In the genomic region with DNA sequence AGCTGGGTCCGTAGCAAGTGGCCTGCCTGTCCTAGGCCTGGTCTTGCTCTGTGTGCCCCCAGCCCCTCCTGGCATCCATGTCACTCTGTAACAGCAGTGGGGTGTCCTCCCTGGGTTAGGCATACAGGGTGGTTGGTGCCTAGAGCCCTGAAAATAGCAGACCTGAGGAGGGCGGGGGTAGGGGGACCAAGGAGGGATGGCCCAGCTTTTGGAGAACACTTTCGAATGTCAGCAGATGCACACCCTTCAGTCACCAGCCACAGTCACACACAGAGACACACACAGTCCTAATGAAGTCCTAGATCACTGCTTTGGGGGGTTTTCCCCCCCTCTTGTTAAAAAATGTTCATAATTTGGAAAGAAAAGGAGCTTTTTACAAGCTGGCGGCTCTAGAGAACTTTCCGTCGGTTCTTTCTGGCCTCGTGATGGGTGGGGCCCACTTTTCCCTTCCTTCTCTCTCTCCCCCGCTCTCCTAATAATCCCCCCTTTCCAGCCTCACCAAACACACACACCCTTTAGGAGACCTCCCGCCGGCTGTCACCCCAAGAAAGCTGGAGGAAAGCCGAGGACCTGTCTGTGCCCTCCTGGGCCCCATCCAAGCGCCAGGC, we compare ENCODE assay signal across 12 cellular contexts. TPM values are rescaled to one million over a fixed set of nuclear protein-coding genes. Genes with fewer than 3 reads are reported as not detected.
DNase-seq lines count a peak whose midpoint lies in the region; ATAC-seq, FAIRE-seq and TF ChIP-seq lines count a peak whose summit lies in the region.
"Had no signal": no experiment of that assay in that cellular context is flagged by ENCODE, and none has a peak within 500 bp of the region (broad histone marks: within the 10 kb centered on the region; RNA-seq: fewer than 3 reads in every experiment).

No MANE protein-coding gene starts in this region.

- ATAC-seq in gastrocnemius medialis (no peak), HG03565 (IDR thresholded peaks at IDR 0.05; ENCODE audit: unreplicated experiment) (no peak)
- ATAC-seq: activated CD8-positive, alpha-beta T cell treated with anti-CD3 and anti-CD28 coated beads, Interleukin-2, amount 10 ng/mL, durations not matched to agents 7 days and 5 days; activated naive CD8-positive, alpha-beta T cell treated with anti-CD3 and anti-CD28 coated beads, Interleukin-2, amount 50 U/mL, for 24 hours had no signal

- H3K36me3 Mint-ChIP-seq in astrocyte (ENCODE audit: low read depth, unreplicated experiment): no peaks in the 10 kb centered on the region

- H3K4me1 Mint-ChIP-seq in astrocyte (ENCODE audit: low read depth, unreplicated experiment): peaks cover 50% of the 10 kb centered on the region

- in situ Hi-C loops in gastrocnemius medialis (cut with MboI; ENCODE audit: low sequenced_read_pairs in 4 of 4): no loop called here

- intact Hi-C loops in gastrocnemius medialis (cut with DNase I; ENCODE audit: low total_unique reads): no loop called here

- no peak for FAIRE-seq in astrocyte (lab: Jason Lieb, UNC)
- FAIRE-seq in keratinocyte (lab: Jason Lieb, UNC): no peak

- no peak for TF ChIP-seq POLR2A in gastrocnemius medialis (IDR thresholded peaks at IDR 0.05)

- H3K4me2 ChIP-seq in BLaER1: peak overlapping the region; percentile 71
- peak overlapping the region; percentile 87 for H3K4me2 ChIP-seq in astrocyte (ENCODE audit: low read length)
- peak overlapping the region; percentile 58 for H3K4me2 ChIP-seq in keratinocyte (ENCODE audit: control insufficient read depth, extremely low read depth, insufficient read depth, low read depth, low read length)

- TF ChIP-seq CTCF in astrocyte (IDR thresholded peaks at IDR 0.05; ENCODE audit: insufficient read depth, low read depth, low read length) (no peak), keratinocyte (optimal IDR thresholded peaks at IDR 0.05 in 1 of 3, IDR thresholded peaks at IDR 0.05 in 1 of 3, conservative IDR thresholded peaks at IDR 0.05 in 1 of 3; ENCODE audit: extremely low read depth in 1 of 3, insufficient read depth in 2 of 3, low read length in 3 of 3) (no peak), gastrocnemius medialis (IDR thresholded peaks at IDR 0.05 in 4 of 5, conservative IDR thresholded peaks at IDR 0.05 in 1 of 5) (no peak)

- H4K20me1 ChIP-seq in BLaER1 (peaks cover 99% of the 10 kb centered on the region), astrocyte (ENCODE audit: insufficient read depth, low read length) (peaks cover 23% of the 10 kb centered on the region), keratinocyte (ENCODE audit: control insufficient read depth, extremely low read depth, insufficient read depth, low read length) (peaks cover 4% of the 10 kb centered on the region)

- H3K4me3 Mint-ChIP-seq in astrocyte (ENCODE audit: unreplicated experiment): no peak overlapping the region
- H3K4me3 Mint-ChIP-seq: activated CD8-positive, alpha-beta T cell treated with anti-CD3 and anti-CD28 coated beads, Interleukin-2, amount 10 ng/mL, durations not matched to agents 7 days and 5 days; activated naive CD8-positive, alpha-beta T cell treated with anti-CD3 and anti-CD28 coated beads, Interleukin-2, amount 50 U/mL, for 24 hours had no signal

- H3K27ac Mint-ChIP-seq in astrocyte (ENCODE audit: unreplicated experiment): peak overlapping the region; percentile 87
- H3K27ac Mint-ChIP-seq: activated CD8-positive, alpha-beta T cell treated with anti-CD3 and anti-CD28 coated beads, Interleukin-2, amount 10 ng/mL, durations not matched to agents 7 days and 5 days; activated naive CD8-positive, alpha-beta T cell treated with anti-CD3 and anti-CD28 coated beads, Interleukin-2, amount 50 U/mL, for 24 hours had no signal

- DNase-seq in astrocyte (ENCODE audit: low read depth): no peak
- DNase-seq in keratinocyte (ENCODE audit: low read depth, low spot score): no peak
- DNase-seq in gastrocnemius medialis: no peak
- DNase-seq in NCI-H1694 treated with DMSO at 0.1 percent for 48 hours (lab: John Stamatoyannopoulos, UW): no peak
- DNase-seq in NCI-H2196 treated with DMSO at 0.1 percent for 48 hours (lab: John Stamatoyannopoulos, UW; ENCODE audit: unreplicated experiment): no peak
- no peak for DNase-seq in KG1 (lab: John Stamatoyannopoulos, UW)
- DNase-seq: activated CD8-positive, alpha-beta T cell treated with anti-CD3 and anti-CD28 coated beads, Interleukin-2, amount 10 ng/mL, durations not matched to agents 7 days and 5 days; activated naive CD8-positive, alpha-beta T cell treated with anti-CD3 and anti-CD28 coated beads, Interleukin-2, amount 50 U/mL, for 24 hours had no signal

- H3K4me1 ChIP-seq in BLaER1 (peaks cover 85% of the 10 kb centered on the region), astrocyte (ENCODE audit: insufficient read depth, low read length) (peaks cover 75% of the 10 kb centered on the region), keratinocyte (ENCODE audit: control insufficient read depth, extremely low read depth, insufficient read depth, low read length) (peaks cover 71% of the 10 kb centered on the region), gastrocnemius medialis (peaks cover 98 to 99% of the 10 kb centered on the region in 2 donors)

- no peaks in the 10 kb centered on the region for H3K9me3 Mint-ChIP-seq in astrocyte (ENCODE audit: unreplicated experiment)
- H3K9me3 Mint-ChIP-seq: activated naive CD8-positive, alpha-beta T cell treated with anti-CD3 and anti-CD28 coated beads, Interleukin-2, amount 50 U/mL, for 24 hours had no signal

- H3K27ac ChIP-seq in BLaER1 (peak overlapping the region; percentile 51; the same call in 1 of the 2 replicates), astrocyte (ENCODE audit: low read depth, low read length) (peak overlapping the region; percentile 98), keratinocyte (ENCODE audit: control insufficient read depth, insufficient read depth, low read length) (peak overlapping the region; percentile 68), gastrocnemius medialis (peak overlapping the region; percentile 92 to 100 (median 96))

- H3K79me2 ChIP-seq in astrocyte (ENCODE audit: insufficient read depth, low read length) (peaks cover 71% of the 10 kb centered on the region), keratinocyte (ENCODE audit: control insufficient read depth, insufficient read depth, low read length) (peaks cover 22% of the 10 kb centered on the region)

- dilution Hi-C loops in keratinocyte (cut with MboI; ENCODE audit: extremely low pct_ligation_motif_present, low sequenced_read_pairs): no loop called here

- no peak overlapping the region for H2AFZ ChIP-seq in astrocyte (ENCODE audit: low read depth, low read length)
- no peak overlapping the region for H2AFZ ChIP-seq in keratinocyte (ENCODE audit: control insufficient read depth, low read length)

- peaks cover 7% of the 10 kb centered on the region for H3K9me1 ChIP-seq in keratinocyte (ENCODE audit: control insufficient read depth, extremely low read depth, insufficient read depth, low read length)

- H3K27me3 ChIP-seq in BLaER1 (no peaks in the 10 kb centered on the region), astrocyte (ENCODE audit: insufficient read depth, low read length) (no peaks in the 10 kb centered on the region), keratinocyte (ENCODE audit: control insufficient read depth, extremely low read depth, insufficient read depth, low read length) (no peaks in the 10 kb centered on the region), gastrocnemius medialis (no peaks in the 10 kb centered on the region)
- H3K27me3 ChIP-seq: BE2C had no signal

- H3K36me3 ChIP-seq in BLaER1 (peaks cover 10% of the 10 kb centered on the region; the same call in 1 of the 2 replicates), astrocyte (ENCODE audit: insufficient read depth, low read length) (no peaks in the 10 kb centered on the region), keratinocyte (ENCODE audit: control insufficient read depth in 2 of 2, extremely low read depth in 1 of 2, insufficient read depth in 2 of 2, low read length in 2 of 2) (peaks cover 0 to 9% of the 10 kb centered on the region in 2 experiments), gastrocnemius medialis (no peaks in the 10 kb centered on the region)
- H3K36me3 ChIP-seq: BE2C had no signal

- H3K4me3 ChIP-seq in BLaER1: no peak overlapping the region
- no peak overlapping the region for H3K4me3 ChIP-seq in astrocyte (ENCODE audit: insufficient read depth, low read depth, low read length)
- no peak overlapping the region for H3K4me3 ChIP-seq in keratinocyte (ENCODE audit: control insufficient read depth in 2 of 3, extremely low read depth in 1 of 3, insufficient read depth in 2 of 3, low read depth in 1 of 3, low read length in 3 of 3)
- H3K4me3 ChIP-seq in gastrocnemius medialis: peak overlapping the region; percentile 21 to 39 (median 30)

- H3K9ac ChIP-seq in BLaER1 (peak overlapping the region; percentile 25; the same call in 1 of the 2 replicates), astrocyte (ENCODE audit: low read length) (peak overlapping the region; percentile 86), keratinocyte (ENCODE audit: control insufficient read depth, extremely low read depth, insufficient read depth, low read length) (peak overlapping the region; percentile 77)

- H3K9me3 ChIP-seq in BLaER1 (no peaks in the 10 kb centered on the region), astrocyte (ENCODE audit: insufficient read depth, low read depth, low read length) (no peaks in the 10 kb centered on the region), keratinocyte (ENCODE audit: control insufficient read depth, low read depth, low read length) (no peaks in the 10 kb centered on the region), gastrocnemius medialis (no peaks in the 10 kb centered on the region)
- H3K9me3 ChIP-seq: BE2C had no signal

- peaks cover 30% of the 10 kb centered on the region for H3K27me3 Mint-ChIP-seq in astrocyte (ENCODE audit: low read depth, unreplicated experiment)
- H3K27me3 Mint-ChIP-seq: activated naive CD8-positive, alpha-beta T cell treated with anti-CD3 and anti-CD28 coated beads, Interleukin-2, amount 50 U/mL, for 24 hours had no signal

RNA-seq across cellular contexts. Expression of gene LYL1, which starts 47.9 kb away (rescaled TPM):
- total RNA-seq in astrocyte (0.27 TPM in 1 of 2 replicates, not detected in the other), gastrocnemius medialis (1 to 10 TPM; 2.6 to 5.0 (median 3.1) TPM)
- polyA plus RNA-seq in keratinocyte: 0.07 to 0.26 TPM (median 0.13 TPM) in 3 replicates
- 0.35 TPM for polyA plus RNA-seq in keratinocyte (2011; ENCODE audit: low read depth)
- polyA plus RNA-seq in keratinocyte (2011; cell fraction: cytosol; rRNA removed): 0.08 and 0.09 TPM in 2 replicates
- 0.08 and 0.19 TPM in 2 replicates for polyA plus RNA-seq in keratinocyte (2011; cell fraction: nucleus; rRNA removed)
- polyA plus RNA-seq in keratinocyte (2012; ENCODE audit: low replicate concordance): 0.10 and 0.50 TPM in 2 replicates
- polyA minus RNA-seq in keratinocyte: 0.20 TPM in 1 of 3 replicates, not detected in the others
- not detected for polyA minus RNA-seq in keratinocyte (2011; cell fraction: cytosol; rRNA and poly(A)+ RNA removed)
- polyA minus RNA-seq in keratinocyte (2011; cell fraction: nucleus; rRNA and poly(A)+ RNA removed): not detected in 2 replicates
- polyA plus RNA-seq: neural cell had no signal

RNA-seq across cellular contexts. Expression of gene NFIX, which starts 59.4 kb away (rescaled TPM):
- total RNA-seq in astrocyte: 8.4 and 9.6 TPM in 2 replicates
- 3.1 to 21.4 TPM (median 5.2 TPM) in 3 replicates for polyA plus RNA-seq in keratinocyte
- polyA plus RNA-seq in keratinocyte (2011; ENCODE audit: low read depth): 13.1 TPM
- 8.8 and 19.1 TPM in 2 replicates for polyA plus RNA-seq in keratinocyte (2011; cell fraction: cytosol; rRNA removed)
- polyA plus RNA-seq in keratinocyte (2011; cell fraction: nucleus; rRNA removed): 16.8 and 22.7 TPM in 2 replicates
- polyA plus RNA-seq in keratinocyte (2012; ENCODE audit: low replicate concordance): 11.9 and 50.9 TPM in 2 replicates
- 8.7 to 101 TPM (median 9.2 TPM) in 3 replicates for polyA minus RNA-seq in keratinocyte
- polyA minus RNA-seq in keratinocyte (2011; cell fraction: cytosol; rRNA and poly(A)+ RNA removed): 22.1 TPM
- 9.8 and 16.2 TPM in 2 replicates for polyA minus RNA-seq in keratinocyte (2011; cell fraction: nucleus; rRNA and poly(A)+ RNA removed)
- total RNA-seq in gastrocnemius medialis: 100 to 1,000 TPM in 2 of 4 donors, 10 to 100 TPM in 2; 31.9 to 128 (median 105) TPM
- polyA plus RNA-seq: neural cell had no signal

Comparison
In these comparisons a context has a peak if more than half of its experiments do, and no peak if none do; other contexts are left out.
1. H3K4me3 ChIP-seq: peak in gastrocnemius medialis (4 of 4); none in BLaER1 (single experiment), astrocyte (single experiment) and keratinocyte (0 of 3).
2. H3K9ac ChIP-seq: peak in every context shown above with its lines; median percentile 86 in astrocyte; 77 in keratinocyte; 25 in BLaER1.
3. Peak in every context shown above with its lines, with median percentiles within 50 percentile points of each other: H3K27ac ChIP-seq and H3K4me2 ChIP-seq.